ENCODE assay signal across 3 cellular contexts in genomic region chr9:116888476-116888875, GRCh38.
A peak's percentile ranks its signal among the peaks of the same experiment; 100 is the strongest.
DNase-seq lines count a peak whose midpoint lies in the region; ATAC-seq and TF ChIP-seq lines count a peak whose summit lies in the region.
"Not testable (repeated sequence)": the region's sequence is repeated elsewhere in the genome, so short reads cannot be mapped to it uniquely, and the experiment has no call there.

No MANE protein-coding gene starts in this region.

- not testable (repeated sequence) for H2BK12ac ChIP-seq in trophoblast cell (ENCODE audit: low read length)

- not testable (repeated sequence) for H3K9me3 ChIP-seq in trophoblast cell (ENCODE audit: insufficient read depth, low read depth, low read length)

- not testable (repeated sequence) for H3K4ac ChIP-seq in trophoblast cell (ENCODE audit: low read depth, low read length)

- not testable (repeated sequence) for H3K9me2 ChIP-seq in GM23338 (ENCODE audit: insufficient read depth)

- not testable (repeated sequence) for H4K8ac ChIP-seq in trophoblast cell (ENCODE audit: low read depth, low read length)

- H2BK5ac ChIP-seq in trophoblast cell (ENCODE audit: low read depth, low read length, poor library complexity): not testable (repeated sequence)

- not testable (repeated sequence) for H2AFZ ChIP-seq in GM23338; trophoblast cell (ENCODE audit: insufficient read depth, low read length, poor library complexity)

- not testable (repeated sequence) for H3K36me3 Mint-ChIP-seq in GM23338 (ENCODE audit: low read depth); stimulated activated naive CD8-positive, alpha-beta T cell treated with anti-CD3 and anti-CD28 coated beads, Interleukin-15, Interleukin-2, amounts not matched to agents 100 ng/mL and 50 ng/mL, for 24 hours (ENCODE audit: low read depth)

- H3K4me1 ChIP-seq in GM23338 (ENCODE audit: insufficient read depth); trophoblast cell (ENCODE audit: control insufficient read depth in 1 of 2, insufficient read depth in 2 of 2, low read length in 2 of 2): not testable (repeated sequence)

- not testable (repeated sequence) for H3K4me3 ChIP-seq in GM23338; trophoblast cell (ENCODE audit: low read depth, low read length)

- H3K27ac Mint-ChIP-seq in GM23338: peak overlapping the region; percentile 69; the same call in 1 of the 2 replicates
- peak overlapping the region; percentile 43 for H3K27ac Mint-ChIP-seq in stimulated activated naive CD8-positive, alpha-beta T cell treated with anti-CD3 and anti-CD28 coated beads, Interleukin-15, Interleukin-2, amounts not matched to agents 100 ng/mL and 50 ng/mL, for 24 hours

- H3K4me3 Mint-ChIP-seq in GM23338; stimulated activated naive CD8-positive, alpha-beta T cell treated with anti-CD3 and anti-CD28 coated beads, Interleukin-15, Interleukin-2, amounts not matched to agents 100 ng/mL and 50 ng/mL, for 24 hours: not testable (repeated sequence)

- not testable (repeated sequence) for H3K27me3 Mint-ChIP-seq in GM23338 (ENCODE audit: insufficient read depth, low read depth, poor library complexity); stimulated activated naive CD8-positive, alpha-beta T cell treated with anti-CD3 and anti-CD28 coated beads, Interleukin-15, Interleukin-2, amounts not matched to agents 100 ng/mL and 50 ng/mL, for 24 hours

- not testable (repeated sequence) for H3K23ac ChIP-seq in trophoblast cell (ENCODE audit: low read length)

- H3K79me2 ChIP-seq in GM23338 (replicated peaks; ENCODE audit: insufficient read depth); trophoblast cell (ENCODE audit: control insufficient read depth, insufficient read depth, low read length, poor library complexity): not testable (repeated sequence)

- H3K4me1 Mint-ChIP-seq in GM23338; stimulated activated naive CD8-positive, alpha-beta T cell treated with anti-CD3 and anti-CD28 coated beads, Interleukin-15, Interleukin-2, amounts not matched to agents 100 ng/mL and 50 ng/mL, for 24 hours (ENCODE audit: low read depth): not testable (repeated sequence)

- H3K79me1 ChIP-seq in trophoblast cell (ENCODE audit: low read length): not testable (repeated sequence)

- TF ChIP-seq CTCF in GM23338 (conservative IDR thresholded peaks at IDR 0.05; ENCODE audit: low read depth in 2 of 2): not testable (repeated sequence)

- H3K27ac ChIP-seq in GM23338 (ENCODE audit: low read depth); trophoblast cell (ENCODE audit: low read depth, low read length): not testable (repeated sequence)

- not testable (repeated sequence) for H4K20me1 ChIP-seq in GM23338 (replicated peaks; ENCODE audit: insufficient read depth)

- not testable (repeated sequence) for H4K91ac ChIP-seq in trophoblast cell (ENCODE audit: low read depth, low read length)

- WGBS in trophoblast cell (ENCODE audit: extremely low coverage, insufficient coverage, insufficient read length): no CpG with 5 or more reads among the region's 4 CpGs

- not testable (repeated sequence) for H3K18ac ChIP-seq in trophoblast cell (ENCODE audit: low read length)

- H3K36me3 ChIP-seq in GM23338 (ENCODE audit: insufficient read depth); trophoblast cell (ENCODE audit: control insufficient read depth in 1 of 2, insufficient read depth in 2 of 2, low read length in 2 of 2): not testable (repeated sequence)

- H3K9me3 Mint-ChIP-seq in GM23338; stimulated activated naive CD8-positive, alpha-beta T cell treated with anti-CD3 and anti-CD28 coated beads, Interleukin-15, Interleukin-2, amounts not matched to agents 100 ng/mL and 50 ng/mL, for 24 hours: not testable (repeated sequence)

- not testable (repeated sequence) for H3K27me3 ChIP-seq in GM23338 (ENCODE audit: insufficient read depth); trophoblast cell (ENCODE audit: insufficient read depth, low read length)

- not testable (repeated sequence) for H3K9ac ChIP-seq in trophoblast cell (ENCODE audit: low read length)

- not testable (repeated sequence) for H3F3A ChIP-seq in GM23338 (replicated peaks; ENCODE audit: low read depth)

- not testable (repeated sequence) for DNase-seq in GM23338 (ENCODE audit: low spot score)
- DNase-seq in trophoblast cell: peak; percentile 56 to 69

- H3K14ac ChIP-seq in trophoblast cell (ENCODE audit: low read length): not testable (repeated sequence)

- not testable (repeated sequence) for H2AK5ac ChIP-seq in trophoblast cell (ENCODE audit: low read length)

- not testable (repeated sequence) for H2BK120ac ChIP-seq in trophoblast cell (ENCODE audit: insufficient read depth, low read length, poor library complexity)

- H4K12ac ChIP-seq in trophoblast cell (ENCODE audit: low read depth, low read length): not testable (repeated sequence)

- ATAC-seq in GM23338: not testable (repeated sequence)

- H3K4me2 ChIP-seq in GM23338; trophoblast cell (ENCODE audit: low read length): not testable (repeated sequence)
